28 cellular contexts compared by ENCODE assay signal in the genomic region with DNA sequence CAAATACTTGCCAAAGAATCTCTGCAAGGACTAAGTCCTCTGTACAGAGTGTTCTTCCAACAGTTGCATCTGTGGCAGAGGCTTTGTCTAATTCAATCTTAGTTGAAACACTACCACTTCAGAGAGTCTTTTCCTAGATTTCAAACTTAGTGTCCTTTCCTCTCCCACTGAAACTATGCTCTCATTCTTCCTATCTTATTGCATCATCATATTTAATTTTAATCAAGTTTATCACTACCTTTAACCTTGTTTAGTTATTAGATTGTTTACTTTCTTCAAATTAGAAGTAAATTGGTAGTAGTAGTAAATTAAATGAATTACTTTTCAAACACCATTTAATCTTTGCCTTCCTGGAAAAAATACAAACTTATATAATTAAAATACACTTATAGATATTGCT.
"Had no signal": no experiment of that assay in that cellular context is flagged by ENCODE, and none has a peak within 500 bp of the region (broad histone marks: within the 10 kb centered on the region; RNA-seq: fewer than 3 reads in every experiment).

No MANE protein-coding gene starts in this region.

- DNase-seq: natural killer cell; occipital lobe; ovary; posterior cingulate gyrus; psoas muscle; right cardiac atrium; spleen; stimulated activated CD4-positive, alpha-beta T cell treated with anti-CD3 and anti-CD28 coated beads, Interleukin-12 subunit alpha, Interleukin-12 subunit beta, amount 100 ng/mL, for 4 hours; stimulated activated CD4-positive, alpha-beta T cell treated with anti-CD3 and anti-CD28 coated beads, Interleukin-1b, Interleukin-23, amount 100 ng/mL, for 48 hours; stimulated activated CD4-positive, alpha-beta T cell treated with anti-CD3 and anti-CD28 coated beads, Interleukin-4, amount 100 ng/mL, for 1 hour; stimulated activated CD4-positive, alpha-beta T cell treated with anti-CD3 and anti-CD28 coated beads, Interleukin-4, amount 100 ng/mL, for 4 hours; stimulated activated CD8-positive, alpha-beta memory T cell treated with anti-CD3 and anti-CD28 coated beads, Interleukin-4, amount 100 ng/mL, for 48 hours; stimulated activated naive CD4-positive, alpha-beta T cell; stimulated activated naive CD8-positive, alpha-beta T cell treated with anti-CD3 and anti-CD28 coated beads, Interleukin-15, amount 100 ng/mL, for 72 hours; stimulated activated naive CD8-positive, alpha-beta T cell treated with anti-CD3 and anti-CD28 coated beads, Interleukin-15, Interleukin-2, amounts not matched to agents 100 U/mL and 50 U/mL, for 24 hours; substantia nigra; testis; tibial artery; transverse colon; upper lobe of right lung; uterus had no signal

- H3K9ac ChIP-seq: neural progenitor cell, parathyroid adenoma had no signal

- H3K4me1 ChIP-seq: neural progenitor cell, parathyroid adenoma, psoas muscle, spleen, suprapubic skin, testis, tibial artery, transverse colon, upper lobe of right lung, uterus had no signal

- H3K4me3 ChIP-seq: neural progenitor cell, ovary, psoas muscle, skin epidermis, smooth muscle cell, spleen, suprapubic skin, testis, tibial artery, transverse colon, upper lobe of right lung, uterus had no signal

- H3K27ac ChIP-seq: neural progenitor cell, ovary, parathyroid adenoma, psoas muscle, skin epidermis, spleen, suprapubic skin, testis, tibial artery, transverse colon, upper lobe of right lung, uterus had no signal

- H2AFZ ChIP-seq: neural progenitor cell, parathyroid adenoma had no signal

- H3K9me3 ChIP-seq: ovary, psoas muscle, testis, tibial artery, transverse colon, upper lobe of right lung, uterus had no signal

- H3K79me2 ChIP-seq: parathyroid adenoma had no signal

- H3K36me3 ChIP-seq: neural progenitor cell, ovary, spleen, suprapubic skin, tibial artery, transverse colon, upper lobe of right lung, uterus had no signal

- H3K27me3 ChIP-seq: neural progenitor cell, spleen, suprapubic skin, testis, tibial artery, transverse colon, upper lobe of right lung, uterus had no signal

- H3K4me2 ChIP-seq: neural progenitor cell, smooth muscle cell had no signal

- ATAC-seq: natural killer cell; psoas muscle; right cardiac atrium; sciatic nerve; stimulated activated memory B cell treated with anti-CD40 and anti-IgM and Interleukin-4, amounts not matched to agents 10 μg/mL and 1 μg/mL and 100 μg/mL, for 72 hours; stimulated activated naive CD8-positive, alpha-beta T cell treated with anti-CD3 and anti-CD28 coated beads, Interleukin-15, amount 100 ng/mL, for 72 hours; stimulated activated naive CD8-positive, alpha-beta T cell treated with anti-CD3 and anti-CD28 coated beads, Interleukin-15, Interleukin-2, amounts not matched to agents 100 U/mL and 50 U/mL, for 24 hours; upper lobe of right lung had no signal
